8 cellular contexts compared by ENCODE assay signal in the genomic region with DNA sequence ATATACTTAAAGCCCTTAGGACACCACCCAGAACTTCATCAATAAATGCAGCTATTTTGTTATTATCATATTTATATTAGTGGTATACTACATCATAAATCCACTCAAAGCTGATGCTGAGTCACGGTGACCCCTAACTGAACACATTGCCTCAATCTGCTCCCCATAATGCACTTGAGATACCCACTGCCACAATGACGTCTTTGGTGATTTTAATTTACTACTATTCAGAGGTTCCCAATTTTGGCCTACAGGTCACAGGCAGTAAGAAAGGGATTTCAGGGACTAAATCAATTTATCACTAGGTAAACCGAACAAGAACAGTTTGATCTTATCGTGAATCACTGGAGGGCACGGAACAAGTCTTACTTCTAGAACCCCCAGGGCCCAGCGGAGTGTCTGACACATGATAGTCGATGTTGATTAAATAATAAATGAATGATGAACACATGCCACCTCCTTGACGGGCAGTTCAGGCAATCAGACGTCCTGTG. TPM values are rescaled to one million over a fixed set of nuclear protein-coding genes. Genes with fewer than 3 reads are reported as not detected.
DNase-seq lines count a peak whose midpoint lies in the region; ATAC-seq and TF ChIP-seq lines count a peak whose summit lies in the region.

No MANE protein-coding gene starts in this region.

- H4K5ac ChIP-seq in mesendoderm (ENCODE audit: low read length): no peak overlapping the region

- H3K36me3 ChIP-seq in left ventricle myocardium inferior (no peaks in the 10 kb centered on the region), brain microvascular endothelial cell (replicated peaks) (no peaks in the 10 kb centered on the region), mesendoderm (ENCODE audit: control insufficient read depth, insufficient read depth, low read length) (no peaks in the 10 kb centered on the region), upper lobe of right lung (no peaks in the 10 kb centered on the region)

- H3K23ac ChIP-seq in mesendoderm (ENCODE audit: low read length): no peak overlapping the region

- H3K79me2 ChIP-seq in mesendoderm (ENCODE audit: control insufficient read depth, insufficient read depth, low read length): peaks cover 24% of the 10 kb centered on the region

- no peak overlapping the region for H2BK5ac ChIP-seq in mesendoderm (ENCODE audit: low read length)

- WGBS in mesendoderm (ENCODE audit: extremely low coverage, insufficient coverage, low lambda C conversion rate): no CpG with 5 or more reads among the region's 9 CpGs

- TF ChIP-seq CTCF in left ventricle myocardium inferior (IDR thresholded peaks at IDR 0.05; ENCODE audit: borderline replicate concordance) (no peak), brain microvascular endothelial cell (IDR thresholded peaks at IDR 0.05; ENCODE audit: low read depth, low read length, missing control alignments) (no peak), upper lobe of right lung (IDR thresholded peaks at IDR 0.05) (no peak)

- H2BK15ac ChIP-seq in mesendoderm (replicated peaks; ENCODE audit: low read depth): no peak overlapping the region

- H3K79me1 ChIP-seq in mesendoderm (ENCODE audit: low read length): peaks cover 2% of the 10 kb centered on the region

- DNase-seq in left ventricle myocardium inferior: no peak
- DNase-seq in Right ventricle myocardium inferior (ENCODE audit: missing footprints): no peak
- DNase-seq in brain microvascular endothelial cell: no peak
- no peak for DNase-seq in mesendoderm
- no peak for DNase-seq in upper lobe of right lung
- no peak for DNase-seq in SW480 (ENCODE audit: low spot score)
- DNase-seq in NCI-H2107 (lab: John Stamatoyannopoulos, UW): no peak
- no peak for DNase-seq in stimulated activated CD4-positive, alpha-beta T cell treated with anti-CD3 and anti-CD28 coated beads, Interleukin-12 subunit alpha, Interleukin-12 subunit beta, amount 100 ng/mL, for 4 hours

- ATAC-seq in Right ventricle myocardium inferior (no peak), upper lobe of right lung (no peak)

- H3K4me2 ChIP-seq in mesendoderm (ENCODE audit: low read length): no peak overlapping the region

- no peak overlapping the region for H2BK120ac ChIP-seq in mesendoderm (ENCODE audit: low read depth, low read length)

- peak overlapping the region; percentile 96 for H3K27ac ChIP-seq in left ventricle myocardium inferior (replicated peaks)
- H3K27ac ChIP-seq in brain microvascular endothelial cell: no peak overlapping the region
- no peak overlapping the region for H3K27ac ChIP-seq in mesendoderm (ENCODE audit: low read depth, low read length)
- peak overlapping the region; percentile 87 for H3K27ac ChIP-seq in upper lobe of right lung

- no peak overlapping the region for H4K8ac ChIP-seq in mesendoderm (ENCODE audit: low read depth, low read length)

- H3K56ac ChIP-seq in mesendoderm (ENCODE audit: low read length): peak overlapping the region; percentile 75

- H3K4ac ChIP-seq in mesendoderm (ENCODE audit: low read depth, low read length): no peak overlapping the region

- intact Hi-C loops in left ventricle myocardium inferior (cut with micrococcal nuclease): loop anchor here (5.0 kb wide), 1 partner anchor 65 kb away; no protein-coding TSS in a partner anchor
- intact Hi-C loops in Right ventricle myocardium inferior (cut with DNase I): no loop called here
- intact Hi-C loops in upper lobe of right lung (cut with DNase I): loop anchor here (10.0 kb wide), 1 partner anchor 67 kb away; a partner anchor contains a TSS

- in situ Hi-C loops in brain microvascular endothelial cell (cut with HindIII; ENCODE audit: low pct_ligation_motif_present, low sequenced_read_pairs): no loop called here

- H3K4me1 ChIP-seq in left ventricle myocardium inferior: peaks cover 23% of the 10 kb centered on the region
- no peaks in the 10 kb centered on the region for H3K4me1 ChIP-seq in mesendoderm (ENCODE audit: control insufficient read depth, low read depth, low read length)
- H3K4me1 ChIP-seq in upper lobe of right lung: peaks cover 21% of the 10 kb centered on the region

- H2AK5ac ChIP-seq in mesendoderm (ENCODE audit: low read length): no peak overlapping the region

- H3K18ac ChIP-seq in mesendoderm (ENCODE audit: low read length): no peak overlapping the region

- H3K27me3 ChIP-seq in left ventricle myocardium inferior (ENCODE audit: low read depth) (no peaks in the 10 kb centered on the region), brain microvascular endothelial cell (replicated peaks) (no peaks in the 10 kb centered on the region), mesendoderm (ENCODE audit: insufficient read depth, low read length, poor library complexity) (no peaks in the 10 kb centered on the region), upper lobe of right lung (no peaks in the 10 kb centered on the region)

- H3K9ac ChIP-seq in mesendoderm (ENCODE audit: low read length): peak overlapping the region; percentile 49

- H3K9me3 ChIP-seq in left ventricle myocardium inferior (replicated peaks) (no peaks in the 10 kb centered on the region), upper lobe of right lung (no peaks in the 10 kb centered on the region)

- H3K4me3 ChIP-seq in left ventricle myocardium inferior (peak overlapping the region; percentile 98), brain microvascular endothelial cell (ENCODE audit: low read depth, low read length) (peak overlapping the region; percentile 43), mesendoderm (ENCODE audit: low read length) (no peak overlapping the region), upper lobe of right lung (peak overlapping the region; percentile 95)

RNA-seq across cellular contexts. Expression of a gene that starts 0.5 kb away (rescaled TPM):
- total RNA-seq in left ventricle myocardium inferior (7.6 TPM), Right ventricle myocardium inferior (8.3 TPM), upper lobe of right lung (36.2 TPM)
- polyA plus RNA-seq in mesendoderm (2013, experiment 1 of 2): 30.0 TPM
- 29.2 TPM for polyA plus RNA-seq in mesendoderm (2013, experiment 2 of 2)

RNA-seq across cellular contexts. Expression of a gene that starts 16.9 kb away (rescaled TPM):
- total RNA-seq in left ventricle myocardium inferior (3.2 TPM), Right ventricle myocardium inferior (8.2 TPM), upper lobe of right lung (95.9 TPM)
- polyA plus RNA-seq in mesendoderm (2013, experiment 1 of 2): 0.22 TPM
- 0.11 TPM for polyA plus RNA-seq in mesendoderm (2013, experiment 2 of 2)

Comparison
In these comparisons a context has a peak if more than half of its experiments do, and no peak if none do; other contexts are left out.
1. H3K27ac ChIP-seq: peak in left ventricle myocardium inferior (single experiment) and upper lobe of right lung (single experiment); none in brain microvascular endothelial cell (single experiment) and mesendoderm (single experiment).
2. RNA of a gene that starts 16.9 kb away (total RNA-seq): 95.9 TPM in upper lobe of right lung (single experiment); 8.2 TPM in Right ventricle myocardium inferior (single experiment) and 3.2 TPM in left ventricle myocardium inferior (single experiment); every median in the first group is over 10 times any median in the second.